ENCODE assay signal across 8 cellular contexts in the genomic region with DNA sequence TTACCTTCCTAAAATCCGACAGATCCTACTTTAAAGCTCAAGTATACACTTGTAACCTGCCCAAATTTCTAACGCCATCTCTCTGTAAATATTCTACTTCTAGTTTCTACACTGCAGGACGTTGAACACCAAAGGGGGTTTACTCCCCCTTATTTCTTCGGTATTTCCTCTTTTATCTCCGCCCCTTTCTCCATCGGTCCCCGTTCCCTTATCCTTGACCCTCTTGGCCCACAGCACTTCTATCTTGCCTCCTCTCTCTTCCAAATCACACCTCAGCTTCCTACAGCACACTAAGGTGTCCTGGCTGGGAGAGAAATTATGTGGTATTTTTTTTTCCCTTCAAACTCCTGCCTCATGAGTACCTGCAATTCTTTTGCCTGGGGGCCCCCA. TPM values are rescaled to one million over a fixed set of nuclear protein-coding genes. Genes with fewer than 3 reads are reported as not detected.
DNase-seq lines count a peak whose midpoint lies in the region; ATAC-seq and TF ChIP-seq lines count a peak whose summit lies in the region.

No MANE protein-coding gene starts in this region.

- H3K36me3 Mint-ChIP-seq in brain, result no peaks in the 10 kb centered on the region

- H3K9me3 Mint-ChIP-seq in brain, result peaks cover 0 to 4% (median 2%) of the 10 kb centered on the region in 5 experiments

- peaks cover 3% of the 10 kb centered on the region for H3K27me3 Mint-ChIP-seq in brain

- intact Hi-C loops in Right ventricle myocardium superior (cut with DNase I) (no loop called here), cardiac septum (cut with DNase I) (no loop called here)

- H3K27me3 ChIP-seq in HUES6 (ENCODE audit: control insufficient read depth, insufficient read depth, low read length), result peaks cover 9% of the 10 kb centered on the region; the same call in 1 of the 2 replicates

- H3K4me1 Mint-ChIP-seq in brain, result peaks cover 12% of the 10 kb centered on the region

- H3K4me1 ChIP-seq in HUES6 (ENCODE audit: control insufficient read depth, insufficient read depth, low read length) (peaks cover 15% of the 10 kb centered on the region), urinary bladder (ENCODE audit: insufficient read depth) (no peaks in the 10 kb centered on the region)

- WGBS in urinary bladder, result 5% methylated on average over 7 of the region's 7 CpGs

- peak overlapping the region; percentile 83 for H3K9ac ChIP-seq in HUES6 (ENCODE audit: low read length)

- peak; percentile 6 for ATAC-seq in Right ventricle myocardium superior (ENCODE audit: poor library complexity)

- peak overlapping the region; percentile 77 for H3K4me3 ChIP-seq in HUES6 (ENCODE audit: low read depth, low read length)
- H3K4me3 ChIP-seq in urinary bladder (ENCODE audit: low read depth, low read length), result peak overlapping the region; percentile 68

- H3K36me3 ChIP-seq in HUES6 (ENCODE audit: control insufficient read depth, insufficient read depth, low read length) (no peaks in the 10 kb centered on the region), urinary bladder (ENCODE audit: insufficient read depth) (no peaks in the 10 kb centered on the region)

- peak overlapping the region; percentile 90 to 95 (median 93) for H3K27ac Mint-ChIP-seq in brain

- H3K27ac ChIP-seq in HUES6 (ENCODE audit: low read depth, low read length), result peak overlapping the region; percentile 90; the same call in 1 of the 2 replicates
- peak overlapping the region; percentile 94 for H3K27ac ChIP-seq in urinary bladder (ENCODE audit: low read depth)

- peak overlapping the region; percentile 85 to 92 (median 89) for H3K4me3 Mint-ChIP-seq in brain

- DNase-seq in Right ventricle myocardium superior (no peak), cardiac septum (ENCODE audit: low spot score) (no peak), medulla oblongata (ENCODE audit: extremely low spot score) (peak; percentile 26), foreskin melanocyte (no peak), NCI-H1694 treated with DMSO at 0.1 percent for 48 hours (lab: John Stamatoyannopoulos, UW) (no peak)

- peaks cover 9% of the 10 kb centered on the region for H3K9me3 ChIP-seq in HUES6 (ENCODE audit: control insufficient read depth, insufficient read depth, low read depth, low read length)

- TF ChIP-seq CTCF in brain (conservative IDR thresholded peaks at IDR 0.05), result no peak

RNA-seq across cellular contexts. Expression of gene ZMAT1, which starts 0.7 kb away (rescaled TPM):
- total RNA-seq in Right ventricle myocardium superior (3.8 TPM), cardiac septum (7.5 TPM), urinary bladder (7.2 TPM)
- polyA plus RNA-seq in brain (ENCODE audit: insufficient read depth, low read depth, low replicate concordance) (1.2 TPM), urinary bladder (3.6 TPM)
